1 cellular context compared by ENCODE assay signal in genomic region chr1:39409055-39409816, GRCh38.
TF ChIP-seq lines count a peak whose summit lies in the region.

No MANE protein-coding gene starts in this region.

TF ChIP-seq in H1, 55 proteins besides CTCF, POLR2A, EP300 and RAD21 (continued from another document):
- TF ChIP-seq PHF8 (conservative IDR thresholded peaks at IDR 0.05; ENCODE audit: low read depth, low read length) (0 out of 2 replicates have a peak, but pooled peaks have one; percentile 41), MAX (IDR thresholded peaks at IDR 0.05) (peak; percentile 7; the same call in 1 of the 2 replicates), CEBPB (IDR thresholded peaks at IDR 0.05; ENCODE audit: low read depth, low read length) (no peak), HDAC2 (IDR thresholded peaks at IDR 0.05; ENCODE audit: borderline replicate concordance in 1 of 2, low read depth in 2 of 2, low read length in 2 of 2) (0 out of 4 replicates have a peak, but pooled peaks of 1 of the 2 experiments have one; percentile 21), TBP (IDR thresholded peaks at IDR 0.05; ENCODE audit: low read depth, low read length) (peak; percentile 30; the same call in 1 of the 2 replicates), EGR1 (IDR thresholded peaks at IDR 0.05; ENCODE audit: borderline replicate concordance, low read depth, low read length) (peak; percentile 56; the same call in 1 of the 2 replicates), KDM4A (IDR thresholded peaks at IDR 0.05; ENCODE audit: low read depth, low read length, severe bottlenecking) (peak; percentile 71), BACH1 (IDR thresholded peaks at IDR 0.05; ENCODE audit: low read length) (peak; percentile 22; the same call in 1 of the 2 replicates)
